7 cellular contexts compared by ENCODE assay signal in the genomic region with DNA sequence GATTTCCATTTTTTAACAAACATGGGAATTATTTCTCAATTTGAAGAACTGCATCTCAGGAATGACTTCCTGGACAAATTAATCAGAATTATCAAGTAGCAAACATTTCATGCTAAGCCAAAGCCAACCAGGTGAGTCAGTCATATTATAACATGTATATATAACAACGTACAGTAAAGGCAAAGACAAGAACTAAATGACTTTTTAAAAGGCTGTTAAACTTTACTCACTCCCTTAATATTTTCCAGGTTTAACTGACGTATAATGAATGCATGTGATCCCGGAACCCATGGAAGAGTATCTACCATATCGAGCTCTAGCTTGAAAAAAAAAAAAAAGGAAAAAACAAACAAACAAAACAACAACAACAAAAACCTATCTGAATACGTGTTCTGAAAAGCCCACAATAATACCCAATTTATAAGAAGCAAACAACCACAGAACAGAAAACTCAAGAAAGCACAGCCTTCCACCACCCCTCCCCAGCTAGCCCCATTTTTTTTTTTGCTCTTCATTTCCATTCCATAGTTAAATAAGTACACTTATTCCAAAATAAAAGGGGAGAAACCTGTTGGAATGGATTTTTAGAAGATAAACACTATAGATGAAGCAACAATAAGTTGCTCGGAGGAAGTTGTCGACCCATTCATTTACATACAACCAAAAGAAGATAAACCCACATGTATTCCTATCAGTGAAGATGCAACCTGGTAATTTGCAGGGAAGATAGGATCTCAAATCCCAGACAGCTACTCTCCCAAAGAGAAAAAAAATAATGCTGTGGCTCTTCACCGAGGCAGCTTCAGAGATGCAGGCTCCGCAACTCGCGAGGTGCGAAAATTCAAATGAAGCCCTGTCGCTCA. TPM values are rescaled to one million over a fixed set of nuclear protein-coding genes. Genes with fewer than 3 reads are reported as not detected.
A peak's percentile ranks its signal among the peaks of the same experiment; 100 is the strongest.
DNase-seq lines count a peak whose midpoint lies in the region; ATAC-seq and TF ChIP-seq lines count a peak whose summit lies in the region.

No MANE protein-coding gene starts in this region.

- peak; percentile 44 for DNase-seq in NCI-H69 (lab: John Stamatoyannopoulos, UW)
- DNase-seq in dorsolateral prefrontal cortex, result no peak
- DNase-seq in nephron progenitor cell, result no peak
- no peak for DNase-seq in activated effector memory CD4-positive, alpha-beta T cell treated with Interleukin-2 at 50 U/mL for 16 hours

- peak overlapping the region; percentile 98 for H3K4me3 Mint-ChIP-seq in nephron progenitor cell

- no peaks in the 10 kb centered on the region for H3K27me3 ChIP-seq in dorsolateral prefrontal cortex

- intact Hi-C loops in dorsolateral prefrontal cortex (cut with DNase I), result loop anchor here (2.0 to 5.0 kb wide), 5 partner anchors 34 to 199 kb away; partner anchors contain the start of genes ARMC10 (in 2 of the 2) and PSMC2 (in 1 of the 2)

- H3K27me3 Mint-ChIP-seq in nephron progenitor cell (ENCODE audit: low read depth, poor library complexity), result peaks cover 11% of the 10 kb centered on the region

- peaks cover 35% of the 10 kb centered on the region for H3K4me1 Mint-ChIP-seq in nephron progenitor cell

- ATAC-seq in GM18907 (IDR thresholded peaks at IDR 0.05; ENCODE audit: unreplicated experiment) (peak; percentile 3), HG03342 (IDR thresholded peaks at IDR 0.05; ENCODE audit: unreplicated experiment) (no peak), GM18867 (IDR thresholded peaks at IDR 0.05; ENCODE audit: unreplicated experiment) (no peak)

- TF ChIP-seq CTCF in dorsolateral prefrontal cortex (IDR thresholded peaks at IDR 0.05 in 54 of 56, conservative IDR thresholded peaks at IDR 0.05 in 2 of 56; ENCODE audit: low read depth in 1 of 56, partially characterized antibody in 56 of 56) (no peak), nephron progenitor cell (IDR thresholded peaks at IDR 0.05) (no peak)

- H3K36me3 Mint-ChIP-seq in nephron progenitor cell (ENCODE audit: low read depth), result peaks cover 15% of the 10 kb centered on the region

- H3K27ac ChIP-seq in dorsolateral prefrontal cortex, result peak overlapping the region; percentile 96 to 100 (median 99)

- peaks cover 6% of the 10 kb centered on the region for H3K9me3 Mint-ChIP-seq in nephron progenitor cell

- H3K27ac Mint-ChIP-seq in nephron progenitor cell, result peak overlapping the region; percentile 98

- H3K4me3 ChIP-seq in dorsolateral prefrontal cortex, result peak overlapping the region; percentile 52 to 96 (median 81)

RNA-seq across cellular contexts. Expression of gene NAPEPLD, which starts 0.5 kb away (rescaled TPM):
- 100 to 1,000 TPM in 23 of 120 experiments, 10 to 100 TPM in 97; 63.0 to 129 (median 90.9) TPM for total RNA-seq in dorsolateral prefrontal cortex
